In the genomic region with DNA sequence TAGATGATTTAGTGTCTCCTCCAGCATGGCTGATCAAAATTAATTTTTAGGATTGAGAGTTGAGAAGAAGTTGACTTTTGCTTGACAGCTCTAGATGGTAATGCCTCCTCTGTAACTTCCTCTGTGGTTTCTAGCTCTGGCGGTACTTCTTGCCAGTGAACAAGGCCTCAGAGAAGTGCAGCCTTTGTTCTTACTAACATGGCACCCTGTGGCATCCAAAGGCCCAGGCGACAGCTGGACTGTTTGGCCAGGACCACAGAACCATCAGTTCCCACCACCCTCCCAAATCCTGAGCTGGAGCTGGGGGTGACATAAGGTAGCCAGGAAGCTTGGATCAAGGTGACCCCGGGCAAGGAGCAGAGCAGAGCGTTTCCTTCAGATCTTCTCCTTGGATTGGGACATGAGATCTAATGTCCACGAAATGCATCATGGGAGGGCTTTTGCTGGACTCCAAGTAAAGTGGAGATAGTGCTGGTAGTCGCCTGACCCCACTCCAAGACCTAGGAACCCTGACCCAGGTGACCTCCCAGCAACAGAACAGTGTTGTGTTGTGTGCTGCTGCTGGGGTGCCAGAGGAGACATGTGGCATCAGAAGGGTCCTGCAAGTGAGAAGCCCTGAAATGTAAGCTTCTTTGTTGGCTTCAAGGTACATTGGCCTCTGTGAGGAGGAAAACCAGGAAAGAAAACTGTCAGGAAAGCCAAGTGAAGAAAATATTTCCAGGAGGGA, we compare ENCODE assay signal across 9 cellular contexts. TPM values are rescaled to one million over a fixed set of nuclear protein-coding genes. Genes with fewer than 3 reads are reported as not detected.
A peak's percentile ranks its signal among the peaks of the same experiment; 100 is the strongest.
DNase-seq lines count a peak whose midpoint lies in the region; ATAC-seq and TF ChIP-seq lines count a peak whose summit lies in the region.
"Had no signal": no experiment of that assay in that cellular context is flagged by ENCODE, and none has a peak within 500 bp of the region (broad histone marks: within the 10 kb centered on the region; RNA-seq: fewer than 3 reads in every experiment).

No MANE protein-coding gene starts in this region.

- peak overlapping the region; percentile 66 for H3K27ac ChIP-seq in CD4-positive, alpha-beta T cell (ENCODE audit: low read depth, low read length)

- peak overlapping the region; percentile 88 for H3K27ac Mint-ChIP-seq in CD4-positive, alpha-beta T cell
- H3K27ac Mint-ChIP-seq in effector memory CD8-positive, alpha-beta T cell, result peak overlapping the region; percentile 86 to 94

- H3K4me3 Mint-ChIP-seq in CD4-positive, alpha-beta T cell, result peak overlapping the region; percentile 61
- H3K4me3 Mint-ChIP-seq in effector memory CD8-positive, alpha-beta T cell, result peak overlapping the region; percentile 64 to 78

- no peaks in the 10 kb centered on the region for H3K9me3 ChIP-seq in CD4-positive, alpha-beta T cell (ENCODE audit: control insufficient read depth, low read length)

- peak; percentile 53 for ATAC-seq in CD4-positive, alpha-beta T cell (ENCODE audit: poor library complexity)
- peak; percentile 45 for ATAC-seq in GM21390 (IDR thresholded peaks at IDR 0.05; ENCODE audit: unreplicated experiment)
- peak; percentile 58 for ATAC-seq in effector memory CD8-positive, alpha-beta T cell (replicated peaks)
- no peak for ATAC-seq in HG03457 (IDR thresholded peaks at IDR 0.05; ENCODE audit: unreplicated experiment)

- POLR2A ChIA-PET in CD4-positive, alpha-beta T cell (lab: Charles Lee), result interaction anchor here (0.7 to 1.8 kb wide), 10 partner anchors 9 to 1804 kb away, joined by 3 to 12 read pairs (median 5); partner anchors contain the start of genes ABI1 and APBB1IP

- CTCF ChIA-PET in CD4-positive, alpha-beta T cell (lab: Charles Lee), result interaction anchor here (2.7 kb wide), 1 partner anchor 12 kb away, joined by 10 read pairs; no protein-coding TSS in a partner anchor

- intact Hi-C loops in CD4-positive, alpha-beta T cell (cut with DNase I, micrococcal nuclease), result loop anchor here (1.0 to 2.0 kb wide), 2 partner anchors 12 to 13 kb away; no protein-coding TSS in a partner anchor

- TF ChIP-seq POLR2A in NB4 (IDR thresholded peaks at IDR 0.05; ENCODE audit: extremely low read depth, insufficient read length), result no peak

- H3K4me3 ChIP-seq in NB4 (ENCODE audit: low read depth, low read length), result no peak overlapping the region
- H3K4me3 ChIP-seq: lung had no signal

- peak in 9 of 10 experiments; percentile 11 to 41 (median 22) for DNase-seq in CD4-positive, alpha-beta T cell
- peak; percentile 76 for DNase-seq in NB4 (ENCODE audit: low read depth)
- peak in 2 of 3 experiments; percentile 29 to 32 for DNase-seq in effector memory CD8-positive, alpha-beta T cell
- no peak for DNase-seq in NCI-H345 treated with DMSO at 0.1 percent for 48 hours (lab: John Stamatoyannopoulos, UW; ENCODE audit: unreplicated experiment)
- no peak for DNase-seq in C1 segment of cervical spinal cord (lab: John Stamatoyannopoulos, UW)
- no peak for DNase-seq in NCI-H226

- H3K9me3 Mint-ChIP-seq in CD4-positive, alpha-beta T cell, result no peaks in the 10 kb centered on the region
- no peaks in the 10 kb centered on the region for H3K9me3 Mint-ChIP-seq in effector memory CD8-positive, alpha-beta T cell

- H3K4me1 Mint-ChIP-seq in CD4-positive, alpha-beta T cell (ENCODE audit: low read depth), result peaks cover 71% of the 10 kb centered on the region
- peaks cover 45 to 64% of the 10 kb centered on the region in 2 donors for H3K4me1 Mint-ChIP-seq in effector memory CD8-positive, alpha-beta T cell (ENCODE audit: low read depth in 2 of 2)

- H3K27me3 ChIP-seq in CD4-positive, alpha-beta T cell (ENCODE audit: control insufficient read depth, insufficient read depth, low read length), result no peaks in the 10 kb centered on the region

- no peaks in the 10 kb centered on the region for H3K27me3 Mint-ChIP-seq in CD4-positive, alpha-beta T cell
- no peaks in the 10 kb centered on the region for H3K27me3 Mint-ChIP-seq in effector memory CD8-positive, alpha-beta T cell

- H3K36me3 Mint-ChIP-seq in CD4-positive, alpha-beta T cell (ENCODE audit: low read depth), result peaks cover 31% of the 10 kb centered on the region
- peaks cover 38% of the 10 kb centered on the region for H3K36me3 Mint-ChIP-seq in effector memory CD8-positive, alpha-beta T cell (ENCODE audit: insufficient read depth)

- no peak for TF ChIP-seq CTCF in CD4-positive, alpha-beta T cell (IDR thresholded peaks at IDR 0.05)
- TF ChIP-seq CTCF in NB4 (IDR thresholded peaks at IDR 0.05; ENCODE audit: low read depth, low read length), result no peak

RNA-seq across cellular contexts. Expression of gene APBB1IP, which starts 41.8 kb away (rescaled TPM):
- total RNA-seq in CD4-positive, alpha-beta T cell, result 10 to 100 TPM; 44.5 to 45.6 TPM

Comparison
In these comparisons a context has a peak if more than half of its experiments do, and no peak if none do; other contexts are left out.
1. DNase-seq: peak in CD4-positive, alpha-beta T cell (9 of 10), NB4 (single experiment) and effector memory CD8-positive, alpha-beta T cell (2 of 3); none in NCI-H345 treated with DMSO at 0.1 percent for 48 hours (single experiment), C1 segment of cervical spinal cord (0 of 14) and NCI-H226 (single experiment).